ENCODE assay signal across 9 cellular contexts in genomic region chr16:25048146-25048618, GRCh38. TPM values are rescaled to one million over a fixed set of nuclear protein-coding genes. Genes with fewer than 3 reads are reported as not detected.
A peak's percentile ranks its signal among the peaks of the same experiment; 100 is the strongest.
DNase-seq lines count a peak whose midpoint lies in the region.
"Had no signal": no experiment of that assay in that cellular context is flagged by ENCODE, and none has a peak within 500 bp of the region (broad histone marks: within the 10 kb centered on the region; RNA-seq: fewer than 3 reads in every experiment).

No MANE protein-coding gene starts in this region.

- no peaks in the 10 kb centered on the region for H3K9me3 ChIP-seq in iPS-20b (ENCODE audit: insufficient read depth, low read depth, low read length)
- H3K9me3 ChIP-seq in stomach smooth muscle (ENCODE audit: control insufficient read depth in 2 of 2, low read length in 2 of 2), result no peaks in the 10 kb centered on the region

- H3K27ac Mint-ChIP-seq in T-helper 1 cell treated with Interleukin-12 subunit alpha and Interleukin-12 subunit beta and Interleukin-4 antibody, amounts not matched to agents 30 μg/mL and 1 μg/mL, for 36 hours, result peak overlapping the region; percentile 100
- peak overlapping the region; percentile 99 for H3K27ac Mint-ChIP-seq in activated T-helper 1 cell treated with anti-CD3 and anti-CD28 coated beads, Interleukin-12 subunit alpha, Interleukin-12 subunit beta, Interleukin-2, Interleukin-4 antibody, amounts not matched to agents 30 ng/mL and 10 ng/mL and 1 ng/mL, durations not matched to agents 14 hours and 24 hours and 36 hours

- H3K9ac ChIP-seq in iPS-20b (ENCODE audit: low read depth, low read length), result peak overlapping the region; percentile 55; the same call in 1 of the 2 replicates
- H3K9ac ChIP-seq in stomach smooth muscle (ENCODE audit: low read length in 2 of 2), result peak overlapping the region; percentile 52 to 59

- peaks cover 48% of the 10 kb centered on the region for H3K4me1 Mint-ChIP-seq in T-helper 1 cell treated with Interleukin-12 subunit alpha and Interleukin-12 subunit beta and Interleukin-4 antibody, amounts not matched to agents 30 μg/mL and 1 μg/mL, for 36 hours (ENCODE audit: low read depth)
- peaks cover 62% of the 10 kb centered on the region for H3K4me1 Mint-ChIP-seq in activated T-helper 1 cell treated with anti-CD3 and anti-CD28 coated beads, Interleukin-12 subunit alpha, Interleukin-12 subunit beta, Interleukin-2, Interleukin-4 antibody, amounts not matched to agents 30 ng/mL and 10 ng/mL and 1 ng/mL, durations not matched to agents 14 hours and 24 hours and 36 hours (ENCODE audit: low read depth)

- no peaks in the 10 kb centered on the region for H3K27me3 Mint-ChIP-seq in T-helper 1 cell treated with Interleukin-12 subunit alpha and Interleukin-12 subunit beta and Interleukin-4 antibody, amounts not matched to agents 30 μg/mL and 1 μg/mL, for 36 hours (ENCODE audit: low read depth)
- no peaks in the 10 kb centered on the region for H3K27me3 Mint-ChIP-seq in activated T-helper 1 cell treated with anti-CD3 and anti-CD28 coated beads, Interleukin-12 subunit alpha, Interleukin-12 subunit beta, Interleukin-2, Interleukin-4 antibody, amounts not matched to agents 30 ng/mL and 10 ng/mL and 1 ng/mL, durations not matched to agents 14 hours and 24 hours and 36 hours (ENCODE audit: insufficient read depth)

- peaks cover 2% of the 10 kb centered on the region for H3K36me3 Mint-ChIP-seq in T-helper 1 cell treated with Interleukin-12 subunit alpha and Interleukin-12 subunit beta and Interleukin-4 antibody, amounts not matched to agents 30 μg/mL and 1 μg/mL, for 36 hours (ENCODE audit: low read depth)
- no peaks in the 10 kb centered on the region for H3K36me3 Mint-ChIP-seq in activated T-helper 1 cell treated with anti-CD3 and anti-CD28 coated beads, Interleukin-12 subunit alpha, Interleukin-12 subunit beta, Interleukin-2, Interleukin-4 antibody, amounts not matched to agents 30 ng/mL and 10 ng/mL and 1 ng/mL, durations not matched to agents 14 hours and 24 hours and 36 hours (ENCODE audit: low read depth)

- H3K27ac ChIP-seq in iPS-20b (ENCODE audit: low read length), result no peak overlapping the region
- peak overlapping the region; percentile 71 for H3K27ac ChIP-seq in stomach smooth muscle (ENCODE audit: low read length)

- H3K4me3 Mint-ChIP-seq in T-helper 1 cell treated with Interleukin-12 subunit alpha and Interleukin-12 subunit beta and Interleukin-4 antibody, amounts not matched to agents 30 μg/mL and 1 μg/mL, for 36 hours, result peak overlapping the region; percentile 92
- peak overlapping the region; percentile 90 for H3K4me3 Mint-ChIP-seq in activated T-helper 1 cell treated with anti-CD3 and anti-CD28 coated beads, Interleukin-12 subunit alpha, Interleukin-12 subunit beta, Interleukin-2, Interleukin-4 antibody, amounts not matched to agents 30 ng/mL and 10 ng/mL and 1 ng/mL, durations not matched to agents 14 hours and 24 hours and 36 hours

- H3K27me3 ChIP-seq in iPS-20b (ENCODE audit: insufficient read depth, low read length) (no peaks in the 10 kb centered on the region), stomach smooth muscle (ENCODE audit: control insufficient read depth in 1 of 2, insufficient read depth in 2 of 2, low read length in 2 of 2) (no peaks in the 10 kb centered on the region)

- no peak for DNase-seq in T-helper 1 cell
- DNase-seq in activated T-helper 1 cell treated with anti-CD3 and anti-CD28 coated beads, Interleukin-12 subunit alpha, Interleukin-12 subunit beta, Interleukin-2, Interleukin-4 antibody, amounts not matched to agents 30 ng/mL and 10 ng/mL and 1 ng/mL, durations not matched to agents 14 hours and 24 hours and 36 hours (ENCODE audit: low spot score), result no peak
- DNase-seq in SW480 (ENCODE audit: low spot score), result no peak
- no peak for DNase-seq in activated CD4-positive, CD25-positive, alpha-beta regulatory T cell treated with anti-CD3 and anti-CD28 coated beads, Interleukin-2, amount 50 U/mL, for 72 hours
- DNase-seq in NOMO-1 treated with dmso at 0.1 percent for 144 hours (lab: John Stamatoyannopoulos, UW; ENCODE audit: unreplicated experiment), result no peak
- DNase-seq: NCI-H526 had no signal

- H3K4me1 ChIP-seq in iPS-20b (ENCODE audit: insufficient read depth, low read length) (no peaks in the 10 kb centered on the region), stomach smooth muscle (ENCODE audit: control insufficient read depth, insufficient read depth, low read length) (no peaks in the 10 kb centered on the region)

- H3K36me3 ChIP-seq in iPS-20b (ENCODE audit: insufficient read depth, low read depth, low read length) (no peaks in the 10 kb centered on the region), stomach smooth muscle (ENCODE audit: control insufficient read depth in 2 of 2, insufficient read depth in 2 of 2, low read length in 2 of 2) (no peaks in the 10 kb centered on the region)

- intact Hi-C loops in activated T-helper 1 cell treated with anti-CD3 and anti-CD28 coated beads, Interleukin-12 subunit alpha, Interleukin-12 subunit beta, Interleukin-2, Interleukin-4 antibody, amounts not matched to agents 30 ng/mL and 10 ng/mL and 1 ng/mL, durations not matched to agents 14 hours and 24 hours and 36 hours (cut with micrococcal nuclease), result loop anchor here (1.0 to 2.0 kb wide), 2 partner anchors 17 to 19 kb away; no protein-coding TSS in a partner anchor

- H3K4me3 ChIP-seq in iPS-20b (ENCODE audit: low read length) (no peak overlapping the region), stomach smooth muscle (ENCODE audit: low read length in 2 of 2) (peak overlapping the region; percentile 45 to 67)

- H3K9me3 Mint-ChIP-seq in T-helper 1 cell treated with Interleukin-12 subunit alpha and Interleukin-12 subunit beta and Interleukin-4 antibody, amounts not matched to agents 30 μg/mL and 1 μg/mL, for 36 hours, result no peaks in the 10 kb centered on the region
- no peaks in the 10 kb centered on the region for H3K9me3 Mint-ChIP-seq in activated T-helper 1 cell treated with anti-CD3 and anti-CD28 coated beads, Interleukin-12 subunit alpha, Interleukin-12 subunit beta, Interleukin-2, Interleukin-4 antibody, amounts not matched to agents 30 ng/mL and 10 ng/mL and 1 ng/mL, durations not matched to agents 14 hours and 24 hours and 36 hours

RNA-seq across cellular contexts. Expression of gene ARHGAP17, which starts 33.0 kb away (rescaled TPM):
- 80.2 and 87.3 TPM in 2 replicates for total RNA-seq in activated T-helper 1 cell treated with anti-CD3 and anti-CD28 coated beads, Interleukin-12 subunit alpha, Interleukin-12 subunit beta, Interleukin-2, Interleukin-4 antibody, amounts not matched to agents 30 ng/mL and 10 ng/mL and 1 ng/mL, durations not matched to agents 14 hours and 24 hours and 36 hours
